Comparison of ENCODE assay signal across 1 cellular context in the genomic region with DNA sequence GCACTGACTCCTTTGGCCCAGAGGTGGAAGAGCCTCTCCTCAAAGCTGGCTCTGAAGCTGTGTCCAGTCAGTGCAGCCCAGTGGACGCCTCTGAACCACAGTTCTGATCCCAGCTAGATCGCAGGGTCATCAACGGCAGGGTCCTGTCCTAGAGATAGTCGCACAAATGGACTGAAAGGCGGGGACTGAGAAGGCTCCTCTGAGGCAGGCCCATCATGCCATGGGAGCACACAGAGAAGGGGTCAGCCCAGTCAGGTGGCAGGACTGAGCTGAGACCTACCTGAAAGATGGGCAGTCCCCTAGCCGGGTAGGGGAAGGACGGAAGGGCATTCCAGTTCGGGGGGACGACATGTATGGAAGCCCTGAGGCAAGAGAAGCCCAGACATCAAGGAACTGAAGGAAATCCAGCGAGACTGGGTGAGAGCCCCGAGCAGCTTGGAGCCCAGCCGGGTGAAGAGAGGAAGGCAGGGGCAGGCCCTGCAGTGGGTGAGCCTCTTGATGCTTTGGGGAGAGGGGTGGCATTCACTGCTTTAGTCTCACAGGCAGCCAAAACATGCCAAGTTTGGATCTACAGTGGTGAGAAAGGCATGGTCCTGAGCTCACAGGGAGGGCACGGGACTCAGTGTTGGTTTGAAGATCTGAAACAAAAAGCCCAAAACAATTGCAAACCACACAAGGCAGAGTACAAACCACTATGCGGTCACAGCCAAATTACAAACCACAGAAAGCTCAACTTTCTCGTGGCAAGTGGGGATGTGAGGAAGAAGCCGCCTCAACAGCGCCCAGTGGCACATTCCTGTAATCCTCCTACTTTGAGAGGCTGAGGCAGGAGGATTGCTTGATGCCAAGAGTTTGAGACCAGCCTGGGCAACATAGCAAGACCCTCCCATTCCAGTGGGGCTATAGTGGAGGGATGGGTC.
TF ChIP-seq lines count a peak whose summit lies in the region.

No MANE protein-coding gene starts in this region.

TF ChIP-seq in SK-N-SH, 30 proteins besides CTCF, POLR2A, EP300 and RAD21 (continued from another document):
- TF ChIP-seq ZBTB33 (IDR thresholded peaks at IDR 0.05; ENCODE audit: borderline replicate concordance, low read depth) (no peak), JUND (IDR thresholded peaks at IDR 0.05) (no peak), GATA2 (CRISPR knock-in tag; IDR thresholded peaks at IDR 0.05) (no peak), TEAD4 (IDR thresholded peaks at IDR 0.05; ENCODE audit: borderline replicate concordance, insufficient read depth) (no peak), POLR2AphosphoS5 (IDR thresholded peaks at IDR 0.05; ENCODE audit: low read depth, low read length) (0 out of 2 replicates have a peak, but pooled peaks have one; percentile 5), SIN3A (IDR thresholded peaks at IDR 0.05; ENCODE audit: borderline replicate concordance, low read depth, low read length) (0 out of 2 replicates have a peak, but pooled peaks have one; percentile 26)
